In the genomic region with DNA sequence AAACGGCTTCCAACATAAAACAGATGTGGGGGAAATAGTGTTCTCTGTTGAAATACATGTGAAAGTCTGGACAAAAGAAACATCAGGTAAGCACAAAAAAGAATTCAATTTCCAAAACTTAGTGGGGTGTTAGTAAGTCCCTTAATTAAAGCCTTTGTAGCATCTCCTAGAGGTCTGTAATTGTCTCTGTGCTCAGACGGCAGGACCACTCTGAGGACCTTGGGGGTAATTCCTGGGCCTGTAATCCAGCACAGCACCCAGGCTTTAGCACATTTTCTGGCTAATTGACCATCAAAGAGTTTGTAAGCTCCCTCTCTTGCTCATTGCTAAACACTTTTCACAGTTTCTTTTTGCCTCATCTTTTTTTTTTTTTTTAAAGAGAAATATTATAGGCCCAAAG, we compare ENCODE assay signal across 29 cellular contexts.
"Had no signal": no experiment of that assay in that cellular context is flagged by ENCODE, and none has a peak within 500 bp of the region (broad histone marks: within the 10 kb centered on the region; RNA-seq: fewer than 3 reads in every experiment).

No MANE protein-coding gene starts in this region.

- DNase-seq: activated B cell treated with CpG ODN at 0.5 μM for 24 hours; activated CD4-positive, alpha-beta T cell treated with anti-CD3 and anti-CD28 coated beads for 48 hours; activated CD4-positive, alpha-beta T cell treated with anti-CD3 and anti-CD28 coated beads, Interleukin-2, amount 50 U/mL, for 1 hour; activated CD4-positive, alpha-beta T cell treated with anti-CD3 and anti-CD28 coated beads, Interleukin-2, amount 50 U/mL, for 48 hours; activated CD8-positive, alpha-beta memory T cell treated with anti-CD3 and anti-CD28 coated beads for 24 hours; activated CD8-positive, alpha-beta T cell treated with anti-CD3 and anti-CD28 coated beads for 36 hours; activated effector memory CD4-positive, alpha-beta T cell treated with Interleukin-2 at 50 U/mL for 16 hours; activated gamma-delta T cell treated with Interleukin-2 at 50 U/mL for 16 hours; activated naive CD4-positive, alpha-beta T cell treated with anti-CD3 and anti-CD28 coated beads, Interleukin-2, amount 50 U/mL, for 16 hours; activated naive CD4-positive, alpha-beta T cell treated with Interleukin-2 at 50 U/mL for 16 hours; activated T-cell treated with anti-CD3 and anti-CD28 coated beads, Interleukin-2, amount 50 U/mL, for 4 hours; amniotic stem cell; anterior cingulate cortex; brain microvascular endothelial cell; dorsolateral prefrontal cortex; effector CD4-positive, alpha-beta T cell; effector memory CD8-positive, alpha-beta T cell; foreskin keratinocyte; gastrocnemius medialis; glutamatergic neuron; heart left ventricle; T-helper 2 cell had no signal

- H3K9me3 Mint-ChIP-seq: activated B cell treated with CpG ODN at 0.5 μM for 24 hours; activated CD8-positive, alpha-beta T cell treated with anti-CD3 and anti-CD28 coated beads for 36 hours; activated T-cell treated with anti-CD3 and anti-CD28 coated beads, Interleukin-2, amount 50 U/mL, for 4 hours; activated T-helper 17 cell treated with anti-CD3 and anti-CD28 coated beads, Interleukin-2, amount 50 U/mL, for 72 hours; central memory CD8-positive, alpha-beta T cell; dendritic cell treated with granulocyte-macrophage colony-stimulating factor and Interleukin-4, amounts not matched to agents 40 ng/mL and 50 ng/mL, for 4 days; effector memory CD8-positive, alpha-beta T cell had no signal

- H3K9me3 ChIP-seq: esophagus muscularis mucosa, gastrocnemius medialis, heart left ventricle had no signal

- H3K27ac ChIP-seq: brain microvascular endothelial cell, coronary artery, dorsolateral prefrontal cortex, foreskin keratinocyte, gastrocnemius medialis, heart left ventricle had no signal

- H3K4me3 Mint-ChIP-seq: activated B cell treated with CpG ODN at 0.5 μM for 24 hours; activated CD8-positive, alpha-beta T cell treated with anti-CD3 and anti-CD28 coated beads for 36 hours; activated naive CD8-positive, alpha-beta T cell; activated T-cell treated with anti-CD3 and anti-CD28 coated beads, Interleukin-2, amount 50 U/mL, for 4 hours; activated T-helper 17 cell treated with anti-CD3 and anti-CD28 coated beads, Interleukin-2, amount 50 U/mL, for 72 hours; central memory CD8-positive, alpha-beta T cell; dendritic cell treated with granulocyte-macrophage colony-stimulating factor and Interleukin-4, amounts not matched to agents 40 ng/mL and 50 ng/mL, for 4 days; effector memory CD8-positive, alpha-beta T cell had no signal

- ATAC-seq: activated CD4-positive, CD25-positive, alpha-beta regulatory T cell treated with anti-CD3 and anti-CD28 coated beads, Interleukin-2, amount 50 U/mL, for 24 hours; activated CD8-positive, alpha-beta T cell treated with anti-CD3 and anti-CD28 coated beads for 36 hours; activated T-cell treated with anti-CD3 and anti-CD28 coated beads, Interleukin-2, amount 50 U/mL, for 4 hours; activated T-helper 17 cell treated with anti-CD3 and anti-CD28 coated beads, Interleukin-2, amount 50 U/mL, for 72 hours; effector memory CD8-positive, alpha-beta T cell; foreskin keratinocyte; gastrocnemius medialis; heart left ventricle had no signal

- H3K27me3 Mint-ChIP-seq: activated B cell treated with CpG ODN at 0.5 μM for 24 hours; activated CD8-positive, alpha-beta T cell treated with anti-CD3 and anti-CD28 coated beads for 36 hours; activated naive CD8-positive, alpha-beta T cell; activated T-helper 17 cell treated with anti-CD3 and anti-CD28 coated beads, Interleukin-2, amount 50 U/mL, for 72 hours; central memory CD8-positive, alpha-beta T cell; dendritic cell treated with granulocyte-macrophage colony-stimulating factor and Interleukin-4, amounts not matched to agents 40 ng/mL and 50 ng/mL, for 4 days; effector memory CD8-positive, alpha-beta T cell had no signal

- H3K27ac Mint-ChIP-seq: activated B cell treated with CpG ODN at 0.5 μM for 24 hours; activated CD8-positive, alpha-beta T cell treated with anti-CD3 and anti-CD28 coated beads for 36 hours; activated naive CD8-positive, alpha-beta T cell; activated T-helper 17 cell treated with anti-CD3 and anti-CD28 coated beads, Interleukin-2, amount 50 U/mL, for 72 hours; dendritic cell treated with granulocyte-macrophage colony-stimulating factor and Interleukin-4, amounts not matched to agents 40 ng/mL and 50 ng/mL, for 4 days; effector memory CD8-positive, alpha-beta T cell had no signal

- H3K4me3 ChIP-seq: coronary artery, dorsolateral prefrontal cortex, esophagus muscularis mucosa, gastrocnemius medialis, heart left ventricle had no signal

- H3K27me3 ChIP-seq: brain microvascular endothelial cell, dorsolateral prefrontal cortex, esophagus muscularis mucosa, foreskin keratinocyte, gastrocnemius medialis, heart left ventricle had no signal
